Comparison of ENCODE assay signal across 21 cellular contexts in the genomic region with DNA sequence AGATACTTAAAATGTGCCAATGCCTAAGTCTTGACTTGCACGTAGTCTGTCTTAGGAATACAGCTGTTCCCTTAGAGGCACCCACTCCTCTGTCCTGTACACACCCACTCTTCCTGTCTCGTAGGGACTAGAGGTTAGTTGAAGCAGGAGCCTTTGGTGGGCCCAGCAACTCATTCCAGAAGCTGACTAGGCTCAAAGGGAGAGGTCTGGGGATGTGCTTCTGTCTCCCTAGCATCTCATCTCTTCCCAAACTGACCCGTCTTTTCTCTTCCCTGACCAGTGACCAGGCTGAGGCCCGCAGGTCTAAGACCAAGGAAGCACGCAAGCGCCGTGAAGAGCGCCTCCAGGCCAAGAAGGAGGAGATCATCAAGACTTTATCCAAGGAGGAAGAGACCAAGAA. TPM values are rescaled to one million over a fixed set of nuclear protein-coding genes. Genes with fewer than 3 reads are reported as not detected.
DNase-seq lines count a peak whose midpoint lies in the region; ATAC-seq and TF ChIP-seq lines count a peak whose summit lies in the region.
"Had no signal": no experiment of that assay in that cellular context is flagged by ENCODE, and none has a peak within 500 bp of the region (broad histone marks: within the 10 kb centered on the region; RNA-seq: fewer than 3 reads in every experiment).

No MANE protein-coding gene starts in this region.

- CTCF ChIA-PET in activated CD8-positive, alpha-beta memory T cell treated with anti-CD3 and anti-CD28 coated beads, Interleukin-2, amount 10 ng/mL, durations not matched to agents 7 days and 5 days (lab: Charles Lee): interaction anchor here (1.4 to 30.8 kb wide), 2 partner anchors 35 to 39 kb away, joined by 3 to 670 read pairs; no protein-coding TSS in a partner anchor

- no peak for DNase-seq in activated CD8-positive, alpha-beta memory T cell treated with anti-CD3 and anti-CD28 coated beads, Interleukin-2, amount 10 ng/mL, durations not matched to agents 7 days and 5 days
- no peak for DNase-seq in activated CD8-positive, alpha-beta memory T cell treated with anti-CD3 and anti-CD28 coated beads for 24 hours
- DNase-seq in T-helper 17 cell (no peak), mesothelial cell of epicardium (ENCODE audit: low spot score in 2 of 2, unreplicated experiment in 2 of 2) (no peak), COLO829 (ENCODE audit: low spot score) (no peak)
- DNase-seq: amygdala; DMS79; effector CD4-positive, alpha-beta T cell; glutamatergic neuron; NCI-H1105; NCI-H510A treated with DMSO at 0.1 percent for 48 hours; nucleus accumbens; Right ventricle myocardium superior; T-helper 1 cell had no signal

- H3K9me3 Mint-ChIP-seq in activated CD8-positive, alpha-beta memory T cell treated with anti-CD3 and anti-CD28 coated beads, Interleukin-2, amount 10 ng/mL, durations not matched to agents 7 days and 5 days (ENCODE audit: low read depth): no peaks in the 10 kb centered on the region
- H3K9me3 Mint-ChIP-seq in nephron (no peaks in the 10 kb centered on the region), mesothelial cell of epicardium (no peaks in the 10 kb centered on the region)
- H3K9me3 Mint-ChIP-seq: central memory CD8-positive, alpha-beta T cell had no signal

- no peak for ATAC-seq in activated CD8-positive, alpha-beta memory T cell treated with anti-CD3 and anti-CD28 coated beads, Interleukin-2, amount 10 ng/mL, durations not matched to agents 7 days and 5 days
- no peak for ATAC-seq in T-helper 17 cell
- ATAC-seq: left lobe of liver had no signal

- H3K27me3 Mint-ChIP-seq in activated CD8-positive, alpha-beta memory T cell treated with anti-CD3 and anti-CD28 coated beads, Interleukin-2, amount 10 ng/mL, durations not matched to agents 7 days and 5 days: peaks cover 6% of the 10 kb centered on the region
- H3K27me3 Mint-ChIP-seq in T-helper 17 cell: no peaks in the 10 kb centered on the region
- peaks cover 10% of the 10 kb centered on the region for H3K27me3 Mint-ChIP-seq in nephron (ENCODE audit: low read depth)
- H3K27me3 Mint-ChIP-seq in mesothelial cell of epicardium (ENCODE audit: low read depth): peaks cover 18% of the 10 kb centered on the region
- H3K27me3 Mint-ChIP-seq: central memory CD8-positive, alpha-beta T cell had no signal

- no peak for TF ChIP-seq CTCF in nephron (IDR thresholded peaks at IDR 0.05; ENCODE audit: unreplicated experiment in 3 of 3)
- no peak for TF ChIP-seq CTCF in mesothelial cell of epicardium (IDR thresholded peaks at IDR 0.05; ENCODE audit: unreplicated experiment)

- peaks cover 43% of the 10 kb centered on the region for H3K36me3 Mint-ChIP-seq in activated CD8-positive, alpha-beta memory T cell treated with anti-CD3 and anti-CD28 coated beads, Interleukin-2, amount 10 ng/mL, durations not matched to agents 7 days and 5 days
- H3K36me3 Mint-ChIP-seq in T-helper 17 cell (ENCODE audit: low read depth) (peaks cover 2% of the 10 kb centered on the region), nephron (ENCODE audit: low read depth) (peaks cover 47% of the 10 kb centered on the region), mesothelial cell of epicardium (peaks cover 24% of the 10 kb centered on the region)

- peak overlapping the region; percentile 24 for H3K27ac Mint-ChIP-seq in activated CD8-positive, alpha-beta memory T cell treated with anti-CD3 and anti-CD28 coated beads, Interleukin-2, amount 10 ng/mL, durations not matched to agents 7 days and 5 days
- peak overlapping the region; percentile 76 for H3K27ac Mint-ChIP-seq in T-helper 17 cell
- no peak overlapping the region for H3K27ac Mint-ChIP-seq in nephron
- H3K27ac Mint-ChIP-seq in mesothelial cell of epicardium: no peak overlapping the region

- peaks cover 38% of the 10 kb centered on the region for H3K4me1 Mint-ChIP-seq in activated CD8-positive, alpha-beta memory T cell treated with anti-CD3 and anti-CD28 coated beads, Interleukin-2, amount 10 ng/mL, durations not matched to agents 7 days and 5 days
- H3K4me1 Mint-ChIP-seq in T-helper 17 cell (peaks cover 40% of the 10 kb centered on the region), nephron (peaks cover 42% of the 10 kb centered on the region), mesothelial cell of epicardium (peaks cover 28% of the 10 kb centered on the region)

- no peak overlapping the region for H3K4me3 Mint-ChIP-seq in activated CD8-positive, alpha-beta memory T cell treated with anti-CD3 and anti-CD28 coated beads, Interleukin-2, amount 10 ng/mL, durations not matched to agents 7 days and 5 days
- no peak overlapping the region for H3K4me3 Mint-ChIP-seq in T-helper 17 cell
- H3K4me3 Mint-ChIP-seq in nephron: peak overlapping the region; percentile 13 to 64 (median 52)
- H3K4me3 Mint-ChIP-seq in mesothelial cell of epicardium: no peak overlapping the region
- H3K4me3 Mint-ChIP-seq: central memory CD8-positive, alpha-beta T cell had no signal

- no peaks in the 10 kb centered on the region for H3K9me3 ChIP-seq in T-helper 17 cell (ENCODE audit: control insufficient read depth, low read length, poor library complexity, severe bottlenecking)
- H3K9me3 ChIP-seq: right atrium auricular region, tibial nerve had no signal

RNA-seq across cellular contexts. Expression of gene RPL19, which starts 4.2 kb away (rescaled TPM):
- total RNA-seq in activated CD8-positive, alpha-beta memory T cell treated with anti-CD3 and anti-CD28 coated beads, Interleukin-2, amount 10 ng/mL, durations not matched to agents 7 days and 5 days: 1,000 to 10,000 TPM; 1,859 to 1,928 TPM
- 1,000 to 10,000 TPM; 3,035 to 3,199 TPM for total RNA-seq in T-helper 17 cell
- total RNA-seq in mesothelial cell of epicardium: 1,422 to 1,472 TPM (median 1,468 TPM) in 3 replicates

RNA-seq across cellular contexts. Expression of gene CACNB1, which starts 6.8 kb away (rescaled TPM):
- 10 to 100 TPM; 21.0 to 32.9 TPM for total RNA-seq in activated CD8-positive, alpha-beta memory T cell treated with anti-CD3 and anti-CD28 coated beads, Interleukin-2, amount 10 ng/mL, durations not matched to agents 7 days and 5 days
- total RNA-seq in T-helper 17 cell (10 to 100 TPM; 21.4 to 21.9 TPM), mesothelial cell of epicardium (19.2 to 21.6 TPM (median 19.3 TPM) in 3 replicates)

RNA-seq across cellular contexts. Expression of gene STAC2, which starts 21.5 kb away (rescaled TPM):
- not detected for total RNA-seq in activated CD8-positive, alpha-beta memory T cell treated with anti-CD3 and anti-CD28 coated beads, Interleukin-2, amount 10 ng/mL, durations not matched to agents 7 days and 5 days
- total RNA-seq in T-helper 17 cell (not detected), mesothelial cell of epicardium (0.63 to 0.86 TPM (median 0.77 TPM) in 3 replicates)
- total RNA-seq: fibroblast of lung, left lobe of liver, mononuclear cell had no signal

RNA-seq across cellular contexts. Expression of gene ARL5C, which starts 38.3 kb away (rescaled TPM):
- total RNA-seq in activated CD8-positive, alpha-beta memory T cell treated with anti-CD3 and anti-CD28 coated beads, Interleukin-2, amount 10 ng/mL, durations not matched to agents 7 days and 5 days: under 1 TPM in 1 of 2 experiments, not detected in 1; 0.35 TPM
- total RNA-seq in T-helper 17 cell (not detected), mesothelial cell of epicardium (0.40 TPM in 1 of 3 replicates, not detected in the others)
- total RNA-seq: fibroblast of lung, left lobe of liver, mononuclear cell, right atrium auricular region, Right ventricle myocardium superior, tibial nerve had no signal

RNA-seq across cellular contexts. Expression of gene PLXDC1, which starts 52.8 kb away (rescaled TPM):
- total RNA-seq in activated CD8-positive, alpha-beta memory T cell treated with anti-CD3 and anti-CD28 coated beads, Interleukin-2, amount 10 ng/mL, durations not matched to agents 7 days and 5 days: 1 to 10 TPM; 1.2 to 9.0 TPM
- 10 to 100 TPM in 1 of 2 donors, 1 to 10 TPM in 1; 7.5 to 11.7 TPM for total RNA-seq in T-helper 17 cell
- 15.4 to 18.6 TPM (median 17.0 TPM) in 3 replicates for total RNA-seq in mesothelial cell of epicardium

Comparison
In these comparisons a context has a peak if more than half of its experiments do, and no peak if none do; other contexts are left out.
1. H3K27ac Mint-ChIP-seq: peak in activated CD8-positive, alpha-beta memory T cell treated with anti-CD3 and anti-CD28 coated beads, Interleukin-2, amount 10 ng/mL, durations not matched to agents 7 days and 5 days (single experiment) and T-helper 17 cell (single experiment); none in nephron (0 of 3) and mesothelial cell of epicardium (single experiment).
2. H3K4me3 Mint-ChIP-seq: peak in nephron (3 of 3); none in activated CD8-positive, alpha-beta memory T cell treated with anti-CD3 and anti-CD28 coated beads, Interleukin-2, amount 10 ng/mL, durations not matched to agents 7 days and 5 days (single experiment), T-helper 17 cell (single experiment) and mesothelial cell of epicardium (single experiment).